In the genomic region with DNA sequence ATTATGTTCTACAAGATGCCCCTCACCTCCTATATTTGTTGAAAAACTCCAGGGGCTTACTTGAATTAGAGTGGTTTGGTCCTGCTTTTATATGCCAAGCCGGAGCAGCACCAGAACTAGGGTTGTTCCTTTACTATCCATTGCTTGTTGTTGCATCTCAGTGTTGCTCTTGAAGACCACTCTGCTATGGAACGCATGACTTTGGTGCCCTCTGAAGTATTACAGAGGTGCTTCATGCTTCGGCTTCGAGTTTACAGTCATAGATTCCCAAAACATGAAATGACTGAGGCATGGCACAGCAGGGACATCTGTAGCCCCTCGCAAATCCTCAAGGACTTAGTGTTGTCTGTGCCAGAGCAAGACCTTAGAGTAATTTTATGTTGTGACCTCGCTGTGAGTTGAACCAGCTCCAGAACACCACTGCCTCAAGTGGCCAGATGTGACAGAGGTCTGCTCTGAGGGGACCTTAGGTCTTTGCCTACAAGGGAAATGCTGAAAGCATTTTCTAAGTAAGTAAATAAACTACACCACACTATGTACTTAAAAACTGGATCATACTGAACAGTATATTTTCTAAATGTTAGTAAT, we compare ENCODE assay signal across 10 cellular contexts.
DNase-seq lines count a peak whose midpoint lies in the region; ATAC-seq and TF ChIP-seq lines count a peak whose summit lies in the region.
"Had no signal": no experiment of that assay in that cellular context is flagged by ENCODE, and none has a peak within 500 bp of the region (broad histone marks: within the 10 kb centered on the region; RNA-seq: fewer than 3 reads in every experiment).

No MANE protein-coding gene starts in this region.

- ATAC-seq in GM19452 (IDR thresholded peaks at IDR 0.05; ENCODE audit: unreplicated experiment): peak; percentile 63
- ATAC-seq in GM19467 (IDR thresholded peaks at IDR 0.05; ENCODE audit: unreplicated experiment): no peak
- no peak for ATAC-seq in HG03457 (IDR thresholded peaks at IDR 0.05; ENCODE audit: unreplicated experiment)

- H3K9me3 ChIP-seq in DOHH2 (ENCODE audit: control insufficient read depth, insufficient read depth, low read length) (no peaks in the 10 kb centered on the region), Peyer's patch (no peaks in the 10 kb centered on the region)
- H3K9me3 ChIP-seq: SJSA1 had no signal

- H3F3A ChIP-seq in DOHH2 (ENCODE audit: control insufficient read depth, insufficient read depth): no peaks in the 10 kb centered on the region

- no peaks in the 10 kb centered on the region for H3K36me3 ChIP-seq in DOHH2 (ENCODE audit: control insufficient read depth, low read length)
- no peaks in the 10 kb centered on the region for H3K36me3 ChIP-seq in Peyer's patch
- H3K36me3 ChIP-seq: SJSA1 had no signal

- H3K4me2 ChIP-seq in DOHH2 (ENCODE audit: low read length): no peak overlapping the region

- H3K4me1 ChIP-seq in DOHH2 (ENCODE audit: control insufficient read depth, low read length): no peaks in the 10 kb centered on the region
- no peaks in the 10 kb centered on the region for H3K4me1 ChIP-seq in Peyer's patch
- H3K4me1 ChIP-seq: SJSA1 had no signal

- peaks cover 13% of the 10 kb centered on the region for H3K27me3 ChIP-seq in DOHH2 (ENCODE audit: control insufficient read depth, low read length)
- H3K27me3 ChIP-seq in Peyer's patch: no peaks in the 10 kb centered on the region

- DNase-seq in NCI-H524 treated with DMSO at 0.1 percent for 48 hours (lab: John Stamatoyannopoulos, UW) (peak; percentile 14), fibroblast of villous mesenchyme (ENCODE audit: low read depth) (no peak), NCI-H2081 treated with DMSO at 0.1 percent for 48 hours (lab: John Stamatoyannopoulos, UW) (no peak), Peyer's patch (no peak)
- DNase-seq: dermis blood vessel endothelial cell had no signal

- peak; percentile 52 for TF ChIP-seq CTCF in DOHH2 (IDR thresholded peaks at IDR 0.05; ENCODE audit: low read depth, low read length, poor library complexity, severe bottlenecking)
- peak; percentile 20 for TF ChIP-seq CTCF in fibroblast of villous mesenchyme (IDR thresholded peaks at IDR 0.05; ENCODE audit: insufficient read depth, low read depth, low read length)
- TF ChIP-seq CTCF in Peyer's patch (IDR thresholded peaks at IDR 0.05): peak in 1 of 6 experiments; percentile 11

- H3K27ac ChIP-seq in DOHH2 (ENCODE audit: low read depth, low read length): no peak overlapping the region
- no peak overlapping the region for H3K27ac ChIP-seq in Peyer's patch
- H3K27ac ChIP-seq: SJSA1 had no signal

- H3K4me3 ChIP-seq in DOHH2 (ENCODE audit: low read length) (no peak overlapping the region), fibroblast of villous mesenchyme (ENCODE audit: low read depth, low read length) (no peak overlapping the region), Peyer's patch (no peak overlapping the region)
- H3K4me3 ChIP-seq: SJSA1 had no signal

- no peak for TF ChIP-seq POLR2A in Peyer's patch (IDR thresholded peaks at IDR 0.05)

- H3K79me2 ChIP-seq in DOHH2 (ENCODE audit: control insufficient read depth, low read length): no peaks in the 10 kb centered on the region

- H4K20me1 ChIP-seq in DOHH2 (ENCODE audit: control insufficient read depth, insufficient read depth, low read depth, low read length): no peaks in the 10 kb centered on the region

- H3K9me2 ChIP-seq in DOHH2 (replicated peaks; ENCODE audit: control insufficient read depth, low read length): no peaks in the 10 kb centered on the region
